23 cellular contexts compared by ENCODE assay signal in the genomic region with DNA sequence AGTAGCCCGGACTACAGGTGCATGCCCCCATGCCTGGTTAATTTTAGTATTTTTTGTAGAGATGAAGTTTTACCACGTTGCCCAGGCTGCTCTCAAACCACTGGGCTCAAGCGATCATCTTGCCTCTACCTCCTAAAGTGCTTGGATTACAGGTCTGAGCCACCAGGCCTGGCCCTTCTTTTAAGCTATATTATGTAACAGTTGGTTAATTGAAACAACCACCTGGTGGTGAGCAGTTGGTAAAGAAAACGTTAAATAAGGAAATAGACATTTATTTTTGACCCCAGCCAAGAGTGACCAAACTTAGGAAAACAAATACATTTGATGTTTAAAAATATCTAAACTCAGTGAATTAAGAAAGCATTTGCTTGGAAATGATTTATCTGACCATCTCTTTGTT. TPM values are rescaled to one million over a fixed set of nuclear protein-coding genes. Genes with fewer than 3 reads are reported as not detected.
"Had no signal": no experiment of that assay in that cellular context is flagged by ENCODE, and none has a peak within 500 bp of the region (broad histone marks: within the 10 kb centered on the region; RNA-seq: fewer than 3 reads in every experiment).

No MANE protein-coding gene starts in this region.

- H3K27ac Mint-ChIP-seq: activated B cell treated with CpG ODN at 0.5 μM for 24 hours; activated CD4-positive, alpha-beta T cell treated with anti-CD3 and anti-CD28 coated beads, Interleukin-2, amount 10 ng/mL, durations not matched to agents 7 days and 5 days; activated T-helper 17 cell treated with anti-CD3 and anti-CD28 coated beads, Interleukin-2, amount 50 U/mL, for 72 hours; nephron; stimulated activated naive B cell treated with anti-CD40 and anti-IgM and Interleukin-4, amounts not matched to agents 10 μg/mL and 1 μg/mL and 100 μg/mL, for 72 hours had no signal

- ATAC-seq: activated T-helper 17 cell treated with anti-CD3 and anti-CD28 coated beads, Interleukin-2, amount 50 U/mL, for 72 hours; gastroesophageal sphincter; left ventricle myocardium superior; psoas muscle; sciatic nerve; stimulated activated naive B cell treated with anti-CD40 and anti-IgM and Interleukin-4, amounts not matched to agents 10 μg/mL and 1 μg/mL and 100 μg/mL, for 72 hours had no signal

- H2AFZ ChIP-seq: hepatocyte had no signal

- H3K27me3 ChIP-seq: adrenal gland, gastroesophageal sphincter, hepatocyte, transverse colon had no signal

- H3K9me3 ChIP-seq: adrenal gland, gastroesophageal sphincter, psoas muscle, transverse colon had no signal

- H3K9me3 Mint-ChIP-seq: activated B cell treated with CpG ODN at 0.5 μM for 24 hours; activated CD4-positive, alpha-beta T cell treated with anti-CD3 and anti-CD28 coated beads, Interleukin-2, amount 10 ng/mL, durations not matched to agents 7 days and 5 days; activated T-helper 17 cell treated with anti-CD3 and anti-CD28 coated beads, Interleukin-2, amount 50 U/mL, for 72 hours; nephron; stimulated activated naive B cell treated with anti-CD40 and anti-IgM and Interleukin-4, amounts not matched to agents 10 μg/mL and 1 μg/mL and 100 μg/mL, for 72 hours had no signal

- DNase-seq: activated B cell treated with CpG ODN at 0.5 μM for 24 hours; activated CD4-positive, alpha-beta T cell treated with anti-CD3 and anti-CD28 coated beads, Interleukin-2, amount 10 ng/mL, durations not matched to agents 7 days and 5 days; activated CD8-positive, alpha-beta memory T cell treated with anti-CD3 and anti-CD28 coated beads for 24 hours; activated naive CD4-positive, alpha-beta T cell treated with anti-CD3 and anti-CD28 coated beads, Interleukin-2, amount 50 U/mL, for 16 hours; adrenal gland; caudate nucleus; effector CD8-positive, alpha-beta T cell; kidney; left ventricle myocardium superior; mesenchymal stem cell; psoas muscle; stimulated activated CD4-positive, alpha-beta T cell treated with anti-CD3 and anti-CD28 coated beads, Interleukin-2, amount 100 ng/mL, for 24 hours; stimulated activated naive B cell treated with anti-CD40 and anti-IgM and Interleukin-4, amounts not matched to agents 10 μg/mL and 1 μg/mL and 100 μg/mL, for 72 hours; substantia nigra; transverse colon had no signal

- H3K27ac ChIP-seq: adrenal gland, coronary artery, gastroesophageal sphincter, hepatocyte, psoas muscle, transverse colon had no signal

- H3K4me3 Mint-ChIP-seq: activated B cell treated with CpG ODN at 0.5 μM for 24 hours; activated CD4-positive, alpha-beta T cell treated with anti-CD3 and anti-CD28 coated beads, Interleukin-2, amount 10 ng/mL, durations not matched to agents 7 days and 5 days; activated T-helper 17 cell treated with anti-CD3 and anti-CD28 coated beads, Interleukin-2, amount 50 U/mL, for 72 hours; nephron; stimulated activated naive B cell treated with anti-CD40 and anti-IgM and Interleukin-4, amounts not matched to agents 10 μg/mL and 1 μg/mL and 100 μg/mL, for 72 hours had no signal

- H3K4me3 ChIP-seq: adrenal gland, coronary artery, gastroesophageal sphincter, hepatocyte, psoas muscle, transverse colon had no signal

- H3K4me1 Mint-ChIP-seq: activated B cell treated with CpG ODN at 0.5 μM for 24 hours; activated CD4-positive, alpha-beta T cell treated with anti-CD3 and anti-CD28 coated beads, Interleukin-2, amount 10 ng/mL, durations not matched to agents 7 days and 5 days; activated T-helper 17 cell treated with anti-CD3 and anti-CD28 coated beads, Interleukin-2, amount 50 U/mL, for 72 hours; nephron; stimulated activated naive B cell treated with anti-CD40 and anti-IgM and Interleukin-4, amounts not matched to agents 10 μg/mL and 1 μg/mL and 100 μg/mL, for 72 hours had no signal

- H3K36me3 ChIP-seq: adrenal gland, gastroesophageal sphincter, transverse colon had no signal

- H3K27me3 Mint-ChIP-seq: activated B cell treated with CpG ODN at 0.5 μM for 24 hours; activated T-helper 17 cell treated with anti-CD3 and anti-CD28 coated beads, Interleukin-2, amount 50 U/mL, for 72 hours; stimulated activated naive B cell treated with anti-CD40 and anti-IgM and Interleukin-4, amounts not matched to agents 10 μg/mL and 1 μg/mL and 100 μg/mL, for 72 hours had no signal

- H3K4me1 ChIP-seq: adrenal gland, gastroesophageal sphincter, psoas muscle, transverse colon had no signal

- H3K79me2 ChIP-seq: hepatocyte had no signal

- H3K4me2 ChIP-seq: hepatocyte had no signal

RNA-seq across cellular contexts. Expression of a gene that starts 12.1 kb away (rescaled TPM):
- total RNA-seq: activated B cell treated with CpG ODN at 0.5 μM for 24 hours; activated CD4-positive, alpha-beta T cell treated with anti-CD3 and anti-CD28 coated beads, Interleukin-2, amount 10 ng/mL, durations not matched to agents 7 days and 5 days; activated T-helper 17 cell treated with anti-CD3 and anti-CD28 coated beads, Interleukin-2, amount 50 U/mL, for 72 hours; adrenal gland; epithelial cell of proximal tubule; gastroesophageal sphincter; hepatocyte; kidney; left ventricle myocardium superior; omental fat pad; psoas muscle; sciatic nerve; transverse colon had no signal
